14 cellular contexts compared by ENCODE assay signal in the genomic region with DNA sequence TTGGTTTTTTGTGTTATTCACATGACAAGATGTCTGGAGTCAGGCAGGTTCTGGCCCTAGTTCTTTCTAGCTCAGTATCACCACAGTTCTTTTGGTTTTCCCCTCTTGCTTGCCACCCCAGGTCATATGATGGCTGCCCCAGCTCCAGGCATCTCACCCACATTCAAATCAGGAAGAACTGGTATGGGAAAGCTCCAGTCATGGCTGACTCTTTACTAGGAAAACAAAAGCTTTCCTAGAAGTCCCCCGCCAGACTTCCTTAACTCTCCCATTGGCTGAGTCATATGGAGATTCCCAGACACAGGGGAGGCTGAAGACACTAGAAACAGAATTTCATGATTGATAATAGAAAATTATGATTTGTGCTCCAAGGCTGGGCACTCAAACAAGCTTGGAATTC. TPM values are rescaled to one million over a fixed set of nuclear protein-coding genes. Genes with fewer than 3 reads are reported as not detected.
A peak's percentile ranks its signal among the peaks of the same experiment; 100 is the strongest.
DNase-seq lines count a peak whose midpoint lies in the region; ATAC-seq and TF ChIP-seq lines count a peak whose summit lies in the region.
"Had no signal": no experiment of that assay in that cellular context is flagged by ENCODE, and none has a peak within 500 bp of the region (broad histone marks: within the 10 kb centered on the region; RNA-seq: fewer than 3 reads in every experiment).

No MANE protein-coding gene starts in this region.

- no peaks in the 10 kb centered on the region for H3K9me3 ChIP-seq in trophoblast cell (ENCODE audit: insufficient read depth, low read depth, low read length)

- no peak overlapping the region for H4K8ac ChIP-seq in trophoblast cell (ENCODE audit: low read depth, low read length)

- H3K27me3 ChIP-seq in foreskin keratinocyte: no peaks in the 10 kb centered on the region
- no peaks in the 10 kb centered on the region for H3K27me3 ChIP-seq in trophoblast cell (ENCODE audit: insufficient read depth, low read length)

- TF ChIP-seq CTCF in RWPE1 (conservative IDR thresholded peaks at IDR 0.05; ENCODE audit: low read depth): no peak
- TF ChIP-seq CTCF in foreskin keratinocyte (conservative IDR thresholded peaks at IDR 0.05): no peak

- no peak overlapping the region for H2BK120ac ChIP-seq in trophoblast cell (ENCODE audit: insufficient read depth, low read length, poor library complexity)

- H3K14ac ChIP-seq in trophoblast cell (ENCODE audit: low read length): no peak overlapping the region

- no peak overlapping the region for H3K4me2 ChIP-seq in trophoblast cell (ENCODE audit: low read length)

- H3K79me1 ChIP-seq in trophoblast cell (ENCODE audit: low read length): no peaks in the 10 kb centered on the region

- POLR2A ChIA-PET in RWPE1 (lab: Yijun Ruan, JAX; ENCODE audit: low non-redundant PET): no interaction called here

- H2BK5ac ChIP-seq in trophoblast cell (ENCODE audit: low read depth, low read length, poor library complexity): no peak overlapping the region

- H3K4me1 ChIP-seq in foreskin keratinocyte (peaks cover 8% of the 10 kb centered on the region), trophoblast cell (ENCODE audit: control insufficient read depth in 1 of 2, insufficient read depth in 2 of 2, low read length in 2 of 2) (no peaks in the 10 kb centered on the region)

- peak; percentile 82 for DNase-seq in ELR (ENCODE audit: low read depth)
- DNase-seq in RWPE1 (ENCODE audit: low spot score): peak; percentile 20
- peak; percentile 40 to 55 for DNase-seq in foreskin keratinocyte
- peak; percentile 31 to 35 for DNase-seq in trophoblast cell
- no peak for DNase-seq in activated CD4-positive, alpha-beta T cell treated with anti-CD3 and anti-CD28 coated beads, Interleukin-2, amount 50 U/mL, for 48 hours
- DNase-seq in cerebellar cortex (ENCODE audit: low spot score): no peak
- DNase-seq: activated CD4-positive, alpha-beta T cell treated with anti-CD3 and anti-CD28 coated beads for 36 hours; activated naive CD4-positive, alpha-beta T cell treated with anti-CD3 and anti-CD28 coated beads for 36 hours; effector CD8-positive, alpha-beta T cell; NCI-H82; retina; T1000 had no signal

- no peak overlapping the region for H4K91ac ChIP-seq in trophoblast cell (ENCODE audit: low read depth, low read length)

- whole genome bisulfite sequencing in trophoblast cell (ENCODE audit: extremely low coverage, insufficient coverage, insufficient read length): no CpG with 5 or more reads among the region's 1 CpG

- H3K36me3 ChIP-seq in trophoblast cell (ENCODE audit: control insufficient read depth in 1 of 2, insufficient read depth in 2 of 2, low read length in 2 of 2): no peaks in the 10 kb centered on the region

- H2AK5ac ChIP-seq in trophoblast cell (ENCODE audit: low read length): no peak overlapping the region

- no peak overlapping the region for H3K4ac ChIP-seq in trophoblast cell (ENCODE audit: low read depth, low read length)

- no peak overlapping the region for H2BK12ac ChIP-seq in trophoblast cell (ENCODE audit: low read length)

- CTCF ChIA-PET in RWPE1 (lab: Yijun Ruan, JAX): no interaction called here

- no peaks in the 10 kb centered on the region for H3K79me2 ChIP-seq in trophoblast cell (ENCODE audit: control insufficient read depth, insufficient read depth, low read length, poor library complexity)

- no peak overlapping the region for H3K4me3 ChIP-seq in trophoblast cell (ENCODE audit: low read depth, low read length)

- no peak overlapping the region for H3K18ac ChIP-seq in trophoblast cell (ENCODE audit: low read length)

- ATAC-seq in foreskin keratinocyte: peak; percentile 66
- ATAC-seq in GM18873 (IDR thresholded peaks at IDR 0.05; ENCODE audit: low FRiP score, unreplicated experiment): no peak
- ATAC-seq in HG02571 (IDR thresholded peaks at IDR 0.05; ENCODE audit: unreplicated experiment): no peak

- H3K9ac ChIP-seq in trophoblast cell (ENCODE audit: low read length): no peak overlapping the region

- no peak overlapping the region for H3K23ac ChIP-seq in trophoblast cell (ENCODE audit: low read length)

- H3K27ac ChIP-seq in RWPE1 (no peak overlapping the region), foreskin keratinocyte (peak overlapping the region; percentile 82), trophoblast cell (ENCODE audit: low read depth, low read length) (no peak overlapping the region)

- H2AFZ ChIP-seq in trophoblast cell (ENCODE audit: insufficient read depth, low read length, poor library complexity): no peak overlapping the region

- H4K12ac ChIP-seq in trophoblast cell (ENCODE audit: low read depth, low read length): no peak overlapping the region

RNA-seq across cellular contexts. Expression of a gene that starts 22.1 kb away (rescaled TPM):
- 20.3 and 21.5 TPM in 2 replicates for total RNA-seq in foreskin keratinocyte
- 5.5 and 6.5 TPM in 2 replicates for polyA plus RNA-seq in foreskin keratinocyte
- polyA plus RNA-seq in trophoblast cell (2013): 13.4 and 13.5 TPM in 2 replicates

Comparison
In these comparisons a context has a peak if more than half of its experiments do, and no peak if none do; other contexts are left out.
1. DNase-seq: peak in ELR (single experiment), RWPE1 (single experiment), foreskin keratinocyte (2 of 2) and trophoblast cell (2 of 2); none in activated CD4-positive, alpha-beta T cell treated with anti-CD3 and anti-CD28 coated beads, Interleukin-2, amount 50 U/mL, for 48 hours (0 of 2) and cerebellar cortex (single experiment).